Comparison of ENCODE assay signal across 12 cellular contexts in the genomic region with DNA sequence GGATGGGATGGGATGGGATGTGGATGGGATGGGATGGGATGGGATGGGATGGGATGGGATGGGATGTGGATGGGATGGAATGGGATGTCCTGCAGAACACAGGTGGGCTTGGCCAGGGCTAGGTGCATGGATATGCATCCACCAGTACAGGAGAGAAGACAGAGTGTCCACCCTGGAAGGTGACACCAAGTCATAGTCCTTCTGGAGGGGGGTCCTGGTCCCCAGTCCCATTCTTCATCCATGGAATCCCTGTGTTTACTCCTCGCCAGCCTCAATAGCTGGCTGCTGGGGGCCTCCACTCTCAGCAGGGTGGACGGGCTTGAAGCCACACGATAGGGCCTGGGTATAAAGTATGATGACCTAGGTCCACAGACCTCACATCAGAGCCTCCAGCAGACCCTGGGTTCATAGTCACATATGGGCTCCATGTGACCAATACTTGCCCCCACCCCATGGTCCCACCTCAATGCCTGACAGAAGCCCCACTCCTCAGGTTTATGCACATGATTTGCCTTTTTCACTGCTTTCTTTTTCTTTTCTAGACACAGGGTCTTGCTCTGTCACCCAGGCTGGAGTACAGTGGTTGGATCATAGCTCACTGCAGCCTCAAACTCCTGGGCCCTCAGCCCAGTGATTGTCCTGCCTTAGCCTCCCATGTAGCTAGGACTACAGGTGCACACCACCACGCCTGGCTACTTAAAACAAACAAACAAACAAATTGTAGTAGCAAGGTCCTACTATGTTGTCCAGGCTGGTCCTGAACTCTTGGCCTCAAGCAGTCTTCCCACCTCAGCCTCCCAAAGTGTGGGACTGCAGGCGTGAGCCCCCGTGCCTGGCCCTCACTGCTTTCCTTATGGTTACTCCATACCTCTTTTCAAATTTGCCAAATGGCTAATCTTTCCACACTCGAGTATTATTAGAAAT. TPM values are rescaled to one million over a fixed set of nuclear protein-coding genes. Genes with fewer than 3 reads are reported as not detected.
DNase-seq lines count a peak whose midpoint lies in the region; ATAC-seq, FAIRE-seq and TF ChIP-seq lines count a peak whose summit lies in the region.
"Had no signal": no experiment of that assay in that cellular context is flagged by ENCODE, and none has a peak within 500 bp of the region (broad histone marks: within the 10 kb centered on the region; RNA-seq: fewer than 3 reads in every experiment).

No MANE protein-coding gene starts in this region.

- H3K23me2 ChIP-seq in H9 (ENCODE audit: insufficient read length, low read depth, low read length, poor library complexity, severe bottlenecking), result no peaks in the 10 kb centered on the region

- H3K27me3 Mint-ChIP-seq in osteocyte (ENCODE audit: unreplicated experiment), result no peaks in the 10 kb centered on the region
- H3K27me3 Mint-ChIP-seq in H9 (ENCODE audit: low read depth), result peaks cover 34% of the 10 kb centered on the region

- no peaks in the 10 kb centered on the region for H3K27me3 ChIP-seq in esophagus muscularis mucosa
- no peaks in the 10 kb centered on the region for H3K27me3 ChIP-seq in H9 (ENCODE audit: insufficient read depth, low read length)
- H3K27me3 ChIP-seq: neutrophil had no signal

- H4K91ac ChIP-seq in H9 (ENCODE audit: insufficient read length, low read depth, low read length), result no peak overlapping the region

- H3K4me3 ChIP-seq in A549, result no peak overlapping the region
- H3K4me3 ChIP-seq in esophagus muscularis mucosa, result no peak overlapping the region

- H3K9me3 ChIP-seq in A549 (no peaks in the 10 kb centered on the region), esophagus muscularis mucosa (no peaks in the 10 kb centered on the region), H9 (ENCODE audit: control insufficient read depth, low read depth, low read length) (no peaks in the 10 kb centered on the region)
- H3K9me3 ChIP-seq: neutrophil had no signal

- H3K23ac ChIP-seq in H9 (ENCODE audit: insufficient read length, low read depth, low read length), result no peak overlapping the region

- ATAC-seq in A549 (no peak), GM19463 (IDR thresholded peaks at IDR 0.05; ENCODE audit: unreplicated experiment) (no peak)

- no peak overlapping the region for H3T11ph ChIP-seq in H9 (ENCODE audit: low read length)

- TF ChIP-seq CTCF in A549 (IDR thresholded peaks at IDR 0.05) (no peak), esophagus muscularis mucosa (IDR thresholded peaks at IDR 0.05) (no peak), osteocyte (IDR thresholded peaks at IDR 0.05) (no peak), H9 (conservative IDR thresholded peaks at IDR 0.05) (no peak)

- no peak overlapping the region for H2AFZ ChIP-seq in H9 (ENCODE audit: low read length)

- H3K27ac Mint-ChIP-seq in osteocyte (ENCODE audit: unreplicated experiment) (peak overlapping the region; percentile 91), H9 (no peak overlapping the region)

- no peak overlapping the region for H2BK5ac ChIP-seq in H9 (ENCODE audit: insufficient read length, low read length)

- H3K4me2 ChIP-seq in A549 (0 out of 3 replicates have a peak overlapping the region, but pooled peaks have one; percentile 16), H9 (ENCODE audit: insufficient read depth, insufficient read length, low read length) (no peak overlapping the region)

- H3K9ac ChIP-seq in H9 (ENCODE audit: extremely low read depth, insufficient read length, low read length), result no peak overlapping the region

- no peak overlapping the region for H3K14ac ChIP-seq in H9 (ENCODE audit: insufficient read depth, low read length)

- CTCF ChIA-PET in A549 (lab: Yijun Ruan, JAX), result no interaction called here

- H2BK15ac ChIP-seq in H9 (ENCODE audit: low read depth, low read length), result no peak overlapping the region

- H3K79me1 ChIP-seq in H9 (ENCODE audit: insufficient read depth, low read depth, low read length, poor library complexity, severe bottlenecking), result no peaks in the 10 kb centered on the region

- no peak for TF ChIP-seq RAD21 in A549 (conservative IDR thresholded peaks at IDR 0.05 in 1 of 2, IDR thresholded peaks at IDR 0.05 in 1 of 2)

- no peaks in the 10 kb centered on the region for H3K79me2 ChIP-seq in H9 (ENCODE audit: insufficient read depth, low read length)

- peaks cover 34% of the 10 kb centered on the region for H3K4me1 ChIP-seq in A549
- peaks cover 34 to 97% (median 95%) of the 10 kb centered on the region in 4 donors for H3K4me1 ChIP-seq in esophagus muscularis mucosa
- peaks cover 4% of the 10 kb centered on the region for H3K4me1 ChIP-seq in H9 (ENCODE audit: insufficient read depth, low read length)

- no peak overlapping the region for H4K8ac ChIP-seq in H9 (replicated peaks; ENCODE audit: insufficient read length, low read depth, low read length)

- TF ChIP-seq EP300 in A549 (IDR thresholded peaks at IDR 0.05), result no peak
- no peak for TF ChIP-seq EP300 in esophagus muscularis mucosa (IDR thresholded peaks at IDR 0.05)

- no peak for TF ChIP-seq POLR2A in A549 (IDR thresholded peaks at IDR 0.05; ENCODE audit: low read length)
- TF ChIP-seq POLR2A in esophagus muscularis mucosa (IDR thresholded peaks at IDR 0.05; ENCODE audit: low read depth), result no peak

- H3K4me1 Mint-ChIP-seq in osteocyte (ENCODE audit: unreplicated experiment) (peaks cover 46% of the 10 kb centered on the region), H9 (peaks cover 12 to 16% of the 10 kb centered on the region in 2 experiments)

- POLR2A ChIA-PET in A549 (lab: Yijun Ruan, JAX), result interaction anchor here (1.0 kb wide), 1 partner anchor 17 kb away, joined by 4 read pairs; no protein-coding TSS in a partner anchor

- intact Hi-C loops in esophagus muscularis mucosa (cut with DNase I), result no loop called here

- no peak overlapping the region for H4K5ac ChIP-seq in H9 (ENCODE audit: insufficient read length, low read depth, low read length)

- no peak overlapping the region for H2BK20ac ChIP-seq in H9 (ENCODE audit: low read depth, low read length, poor library complexity, severe bottlenecking)

- H3K4ac ChIP-seq in H9 (ENCODE audit: low read depth, low read length), result no peak overlapping the region

- no peaks in the 10 kb centered on the region for H3K9me3 Mint-ChIP-seq in osteocyte (ENCODE audit: unreplicated experiment)
- H3K9me3 Mint-ChIP-seq in H9, result peaks cover 4 to 6% of the 10 kb centered on the region in 2 experiments

- H3K4me3 Mint-ChIP-seq in osteocyte (ENCODE audit: unreplicated experiment) (no peak overlapping the region), H9 (no peak overlapping the region)
- H3K4me3 Mint-ChIP-seq: activated T-cell treated with anti-CD3 and anti-CD28 coated beads, Interleukin-2, amount 50 U/mL, for 72 hours had no signal

- no peaks in the 10 kb centered on the region for H3K36me3 Mint-ChIP-seq in osteocyte (ENCODE audit: unreplicated experiment)
- H3K36me3 Mint-ChIP-seq in H9 (ENCODE audit: insufficient read depth in 1 of 3, low read depth in 3 of 3), result no peaks in the 10 kb centered on the region; a peak in 1 of 7 replicates

- no peak overlapping the region for H2BK12ac ChIP-seq in H9 (ENCODE audit: insufficient read length, low read depth, low read length)

- FAIRE-seq in A549 (lab: Jason Lieb, UNC), result no peak

- DNase-seq in A549 (ENCODE audit: low read depth in 1 of 2, low spot score in 1 of 2) (no peak), NAMALWA (ENCODE audit: low spot score) (peak; percentile 36), esophagus muscularis mucosa (ENCODE audit: extremely low spot score) (peak; percentile 39), osteocyte (ENCODE audit: extremely low spot score, unreplicated experiment) (no peak), NCI-H2029 treated with DMSO at 0.1 percent for 48 hours (lab: John Stamatoyannopoulos, UW) (no peak), H9 (no peak), HK-2 (ENCODE audit: unreplicated experiment) (no peak)
- DNase-seq: activated CD4-positive, CD25-positive, alpha-beta regulatory T cell; stimulated activated CD8-positive, alpha-beta memory T cell treated with anti-CD3 and anti-CD28 coated beads, Interleukin-4, amount 100 ng/mL, for 48 hours had no signal

- H3K36me3 ChIP-seq in esophagus muscularis mucosa, result no peaks in the 10 kb centered on the region
- H3K36me3 ChIP-seq: neutrophil had no signal

- peak overlapping the region in 1 of 2 experiments; percentile 62; a peak in 2 of 6 replicates for H3K27ac ChIP-seq in A549
- H3K27ac ChIP-seq in esophagus muscularis mucosa (replicated peaks in 1 of 4), result peak overlapping the region; percentile 88 to 94 (median 92)
- no peak overlapping the region for H3K27ac ChIP-seq in H9 (ENCODE audit: insufficient read length, low read depth, low read length)

- no peak overlapping the region for H2AK5ac ChIP-seq in H9 (ENCODE audit: insufficient read length, low read length)

- no peak overlapping the region for H2BK120ac ChIP-seq in H9 (ENCODE audit: low read depth, low read length, poor library complexity, severe bottlenecking)

- WGBS in A549 (ENCODE audit: missing lambda C conversion rate), result 87% methylated on average over 7 of the region's 7 CpGs
- WGBS in esophagus muscularis mucosa, result 79% methylated on average over 7 of the region's 7 CpGs
- WGBS in H9 (ENCODE audit: extremely low coverage, insufficient read length, low lambda C conversion rate), result no CpG with 5 or more reads among the region's 7 CpGs

- H3K56ac ChIP-seq in H9 (ENCODE audit: insufficient read length, low read depth, low read length), result no peak overlapping the region

- no peaks in the 10 kb centered on the region for H4K20me1 ChIP-seq in H9 (ENCODE audit: control insufficient read depth, insufficient read depth, insufficient read length)

- H3K18ac ChIP-seq in H9 (ENCODE audit: insufficient read length, low read depth, low read length), result no peak overlapping the region

TF ChIP-seq in A549, 52 proteins besides CTCF, POLR2A, EP300 and RAD21 (continues in another document):
- no peak for TF ChIP-seq MYC (IDR thresholded peaks at IDR 0.05; ENCODE audit: borderline replicate concordance, low read length)
- no peak for TF ChIP-seq HDAC2 (IDR thresholded peaks at IDR 0.05)
- no peak for TF ChIP-seq SMC3 (IDR thresholded peaks at IDR 0.05)
- TF ChIP-seq MAFK (IDR thresholded peaks at IDR 0.05; ENCODE audit: partially characterized antibody), result no peak
- TF ChIP-seq EHMT2 (IDR thresholded peaks at IDR 0.05; ENCODE audit: low read depth), result no peak
- no peak for TF ChIP-seq RNF2 (IDR thresholded peaks at IDR 0.05; ENCODE audit: borderline replicate concordance, low read depth)
- no peak for TF ChIP-seq CHD2 (IDR thresholded peaks at IDR 0.05; ENCODE audit: low read length, partially characterized antibody)
- TF ChIP-seq HOXB5 (CRISPR knock-in tag; IDR thresholded peaks at IDR 0.05), result no peak
- TF ChIP-seq FOSL2 (IDR thresholded peaks at IDR 0.05), result no peak
- no peak for TF ChIP-seq FOSL2 (CRISPR knock-in tag; IDR thresholded peaks at IDR 0.05)
- no peak for TF ChIP-seq CEBPB (IDR thresholded peaks at IDR 0.05)

RNA-seq across cellular contexts. Expression of gene RFX2, which starts 39.9 kb away (rescaled TPM):
- 3.9 and 4.0 TPM in 2 replicates for polyA plus RNA-seq in A549 (2011; rRNA removed)
- 6.9 and 8.4 TPM in 2 replicates for polyA plus RNA-seq in A549 (2012; cell fraction: cytosol; rRNA removed)
- 14.7 and 16.9 TPM in 2 replicates for polyA plus RNA-seq in A549 (2012; cell fraction: nucleus; rRNA removed)
- 3.7 to 4.9 TPM (median 4.3 TPM) in 3 replicates for polyA plus RNA-seq in A549 (2017; fragmentation: RNase III; extraction: RNeasy Plus Mini Kit Qiagen cat#74134 plus additional on column Dnase treatment)
- 9.3 and 14.3 TPM in 2 replicates for polyA minus RNA-seq in A549 (2011; rRNA and poly(A)+ RNA removed)
- 10 to 100 TPM; 25.5 to 49.9 (median 32.8) TPM for total RNA-seq in esophagus muscularis mucosa
- total RNA-seq in osteocyte, result 4.5 and 5.3 TPM in 2 replicates
- total RNA-seq in H9 (2021), result 2.9 and 3.7 TPM in 2 replicates

Comparison
In these comparisons a context has a peak if more than half of its experiments do, and no peak if none do; other contexts are left out.
1. DNase-seq: peak in NAMALWA (single experiment) and esophagus muscularis mucosa (single experiment); none in A549 (0 of 2), osteocyte (single experiment), NCI-H2029 treated with DMSO at 0.1 percent for 48 hours (single experiment), H9 (single experiment) and HK-2 (single experiment).